Comparison of ENCODE assay signal across 8 cellular contexts in the genomic region with DNA sequence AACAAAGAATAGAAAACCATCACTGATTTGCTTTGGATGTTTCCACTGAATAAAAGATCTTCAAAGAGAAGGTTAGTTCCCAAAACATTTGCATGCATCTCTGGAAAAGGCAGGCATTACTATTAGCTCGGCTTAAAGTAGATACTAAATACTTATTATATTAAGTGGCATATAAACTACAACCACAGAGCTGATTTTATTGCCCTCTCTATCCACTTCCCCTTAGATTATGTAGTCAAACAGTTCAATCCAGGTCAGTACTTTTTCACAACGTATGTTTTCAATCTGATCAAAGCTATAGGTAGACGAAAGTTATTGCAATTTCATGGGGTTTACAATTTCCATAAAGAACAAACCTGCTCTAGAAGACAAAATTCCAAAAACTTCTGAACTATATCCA. TPM values are rescaled to one million over a fixed set of nuclear protein-coding genes. Genes with fewer than 3 reads are reported as not detected.
DNase-seq lines count a peak whose midpoint lies in the region; ATAC-seq lines count a peak whose summit lies in the region.

No MANE protein-coding gene starts in this region.

- ATAC-seq in GM21528 (IDR thresholded peaks at IDR 0.05; ENCODE audit: low FRiP score, unreplicated experiment) (no peak), GM19463 (IDR thresholded peaks at IDR 0.05; ENCODE audit: unreplicated experiment) (no peak)

- H3K4me3 ChIP-seq in HAP-1 (peak overlapping the region; percentile 55), SJSA1 (peak overlapping the region; percentile 73), skin epidermis (peak overlapping the region in 4 of 7 experiments; percentile 63 to 91 (median 84))

- H3K9me3 ChIP-seq in HAP-1 (no peaks in the 10 kb centered on the region), SJSA1 (replicated peaks) (no peaks in the 10 kb centered on the region)

- in situ Hi-C loops in HAP-1 (cut with MboI; ENCODE audit: low sequenced_read_pairs), result no loop called here

- DNase-seq in HAP-1 (ENCODE audit: low spot score in 2 of 2) (no peak), SJSA1 (ENCODE audit: low read depth in 1 of 2, low spot score in 2 of 2) (no peak), fibroblast of peridontal ligament (ENCODE audit: extremely low read depth) (peak; percentile 15), SKM-1 treated with dmso at 0.1 percent for 144 hours (lab: John Stamatoyannopoulos, UW; ENCODE audit: unreplicated experiment) (no peak), NCI-H2081 treated with DMSO at 0.1 percent for 48 hours (lab: John Stamatoyannopoulos, UW) (no peak)

- H3K4me1 ChIP-seq in HAP-1 (peaks cover 17% of the 10 kb centered on the region), SJSA1 (replicated peaks) (peaks cover 35% of the 10 kb centered on the region)

- H3K27ac ChIP-seq in SJSA1, result 0 out of 2 replicates have a peak overlapping the region, but pooled peaks have one; percentile 71
- H3K27ac ChIP-seq in skin epidermis, result peak overlapping the region in 12 of 21 experiments; percentile 29 to 97 (median 92)

- H3K27me3 ChIP-seq in HAP-1 (ENCODE audit: low read depth), result no peaks in the 10 kb centered on the region
- no peaks in the 10 kb centered on the region for H3K27me3 ChIP-seq in SJSA1 (replicated peaks)

- H3K36me3 ChIP-seq in HAP-1 (replicated peaks) (peaks cover 24% of the 10 kb centered on the region), SJSA1 (peaks cover 26% of the 10 kb centered on the region)

RNA-seq across cellular contexts. Expression of gene B4GALT4, which starts 1.3 kb away (rescaled TPM):
- 25.8 and 25.9 TPM in 2 replicates for total RNA-seq in SJSA1 (2014; rRNA removed; shearing (Covaris generic))

RNA-seq across cellular contexts. Expression of gene ARHGAP31, which starts 54.8 kb away (rescaled TPM):
- total RNA-seq in SJSA1 (2014; rRNA removed; shearing (Covaris generic)), result 8.8 and 13.7 TPM in 2 replicates
